ENCODE assay signal across 8 cellular contexts in genomic region chr16:10616744-10617640, GRCh38. TPM values are rescaled to one million over a fixed set of nuclear protein-coding genes. Genes with fewer than 3 reads are reported as not detected.
DNase-seq lines count a peak whose midpoint lies in the region; ATAC-seq and TF ChIP-seq lines count a peak whose summit lies in the region.

No MANE protein-coding gene starts in this region.

- no peaks in the 10 kb centered on the region for H3F3A ChIP-seq in SK-N-SH (replicated peaks; ENCODE audit: insufficient read depth)

- POLR2A ChIA-PET in HCT116 (lab: Charles Lee): no interaction called here
- POLR2A ChIA-PET in SK-N-SH (lab: Yijun Ruan, JAX): interaction anchor here (1.7 kb wide), 1 partner anchor 37 kb away, joined by 5 read pairs; the partner anchor contains the start of gene EMP2

- H3K27ac ChIP-seq in HCT116 (ENCODE audit: low read depth, low read length) (no peak overlapping the region; the same call in 1 of the 2 replicates), SK-N-SH (ENCODE audit: low read depth in 2 of 2, low read length in 1 of 2) (peak overlapping the region in 1 of 2 experiments; percentile 75; a peak in 2 of 4 replicates), right cardiac atrium (ENCODE audit: low read length) (peak overlapping the region; percentile 8), stomach (peak overlapping the region in 3 of 5 donors; percentile 8 to 72 (median 29))

- no peaks in the 10 kb centered on the region for H4K20me1 ChIP-seq in HCT116 (ENCODE audit: insufficient read depth)
- H4K20me1 ChIP-seq in SK-N-SH (ENCODE audit: insufficient read depth): no peaks in the 10 kb centered on the region

- no peaks in the 10 kb centered on the region for H3K9me3 ChIP-seq in HCT116 (ENCODE audit: control insufficient read depth in 1 of 2, insufficient read depth in 1 of 2, low read depth in 1 of 2, low read length in 2 of 2)
- no peaks in the 10 kb centered on the region for H3K9me3 ChIP-seq in SK-N-SH
- no peaks in the 10 kb centered on the region for H3K9me3 ChIP-seq in right cardiac atrium (ENCODE audit: control insufficient read depth, low read length)
- no peaks in the 10 kb centered on the region for H3K9me3 ChIP-seq in stomach

- H3K27me3 ChIP-seq in HCT116 (ENCODE audit: insufficient read depth, low read length) (no peaks in the 10 kb centered on the region), SK-N-SH (ENCODE audit: insufficient read depth) (no peaks in the 10 kb centered on the region), right cardiac atrium (ENCODE audit: control insufficient read depth, insufficient read depth) (no peaks in the 10 kb centered on the region), stomach (peaks cover 0 to 35% (median 0%) of the 10 kb centered on the region in 3 donors)

- no peak overlapping the region for H3K9ac ChIP-seq in HCT116 (ENCODE audit: low read length)
- no peak overlapping the region for H3K9ac ChIP-seq in SK-N-SH

- no TSS peak for BruUV-seq in HCT116 (replicated peaks; lab: Mats Ljungman, UMichigan)

- H3K9me2 ChIP-seq in HCT116 (ENCODE audit: insufficient read depth) (no peaks in the 10 kb centered on the region), SK-N-SH (no peaks in the 10 kb centered on the region)

- H2AFZ ChIP-seq in HCT116 (ENCODE audit: low read depth, low read length, poor library complexity, severe bottlenecking) (no peak overlapping the region), SK-N-SH (ENCODE audit: low read depth) (peak overlapping the region; percentile 65; the same call in 1 of the 2 replicates)

- no peaks in the 10 kb centered on the region for H3K36me3 ChIP-seq in HCT116 (ENCODE audit: control insufficient read depth in 1 of 2, insufficient read depth in 2 of 2, low read length in 2 of 2)
- no peaks in the 10 kb centered on the region for H3K36me3 ChIP-seq in SK-N-SH (replicated peaks in 1 of 2; ENCODE audit: control insufficient read depth in 1 of 2, insufficient read depth in 2 of 2, low read length in 1 of 2)
- no peaks in the 10 kb centered on the region for H3K36me3 ChIP-seq in stomach

- TF ChIP-seq EP300 in SK-N-SH (IDR thresholded peaks at IDR 0.05; ENCODE audit: borderline replicate concordance in 1 of 2, low read depth in 1 of 2, low read length in 1 of 2) (peak in 1 of 2 experiments; percentile 40; a peak in 1 of 4 replicates), stomach (IDR thresholded peaks at IDR 0.05) (no peak)

- no peak for TF ChIP-seq POLR2A in HCT116 (IDR thresholded peaks at IDR 0.05; ENCODE audit: borderline replicate concordance, extremely low read depth, insufficient read depth, insufficient read length)
- no peak for TF ChIP-seq POLR2A in stomach (IDR thresholded peaks at IDR 0.05)

- intact Hi-C loops in HCT116 (cut with micrococcal nuclease) (no loop called here), right cardiac atrium (cut with DNase I) (loop anchor here in 2 of 4 donors (5.0 to 10.0 kb wide), 3 partner anchors 35 to 62 kb away; partner anchors contain the start of gene EMP2 (in 1 of the 2)), stomach (cut with DNase I; ENCODE audit: low total_unique reads) (no loop called here)

- CTCF ChIA-PET in HCT116 (lab: Charles Lee) (no interaction called here), SK-N-SH (lab: Yijun Ruan, JAX) (interaction anchor here (0.9 to 1.8 kb wide), 8 partner anchors 9 to 102 kb away, joined by 3 to 6 read pairs (median 4); partner anchors contain the start of gene EMP2)

- ATAC-seq in HCT116 (peak; percentile 85), right cardiac atrium (peak; percentile 78 to 91), HG02678 (IDR thresholded peaks at IDR 0.05; ENCODE audit: unreplicated experiment) (no peak), HG02885 (IDR thresholded peaks at IDR 0.05; ENCODE audit: poor library complexity, unreplicated experiment) (no peak)

- RAD21 ChIA-PET in HCT116 (lab: Charles Lee; ENCODE audit: low non-redundant PET in 1 of 2, low total read pairs in 2 of 2, uncharacterized antibody in 2 of 2, unreplicated experiment in 2 of 2): no interaction called here

- TF ChIP-seq RAD21 in HCT116 (IDR thresholded peaks at IDR 0.05; ENCODE audit: low read depth): no peak
- peak; percentile 19; the same call in 1 of the 2 replicates for TF ChIP-seq RAD21 in SK-N-SH (IDR thresholded peaks at IDR 0.05; ENCODE audit: low read length)

- H3K4me1 ChIP-seq in HCT116 (ENCODE audit: control insufficient read depth in 1 of 2, insufficient read depth in 2 of 2, low read length in 2 of 2) (peaks cover 11 to 17% of the 10 kb centered on the region in 2 experiments), SK-N-SH (ENCODE audit: control insufficient read depth in 1 of 2, insufficient read depth in 2 of 2, low read depth in 1 of 2, low read length in 1 of 2) (peaks cover 8 to 42% of the 10 kb centered on the region in 2 experiments; a peak in 2 of 4 replicates), right cardiac atrium (ENCODE audit: control insufficient read depth, insufficient read depth, low read length) (peaks cover 5% of the 10 kb centered on the region), stomach (peaks cover 23 to 42% (median 26%) of the 10 kb centered on the region in 4 donors)

- H3K79me2 ChIP-seq in HCT116 (ENCODE audit: insufficient read depth, low read length) (no peaks in the 10 kb centered on the region), SK-N-SH (ENCODE audit: insufficient read depth) (no peaks in the 10 kb centered on the region)

- WGBS in SK-N-SH (ENCODE audit: low lambda C conversion rate): 42% methylated on average over 9 of the region's 15 CpGs
- 33% methylated on average over 15 of the region's 15 CpGs for WGBS in right cardiac atrium
- WGBS in stomach, 5 donors: 27 to 43% (median 35%) methylated on average over 10 to 15 of the region's 15 CpGs

- no peak overlapping the region for H3K4me3 ChIP-seq in HCT116 (replicated peaks in 1 of 2; ENCODE audit: low read depth in 1 of 2, low read length in 2 of 2)
- H3K4me3 ChIP-seq in SK-N-SH (ENCODE audit: low read depth in 2 of 2, low read length in 1 of 2): no peak overlapping the region
- H3K4me3 ChIP-seq in right cardiac atrium (ENCODE audit: low read length): no peak overlapping the region
- no peak overlapping the region for H3K4me3 ChIP-seq in stomach

- H3K4me2 ChIP-seq in HCT116 (ENCODE audit: low read length): peak overlapping the region; percentile 44
- peak overlapping the region; percentile 24; the same call in 1 of the 2 replicates for H3K4me2 ChIP-seq in SK-N-SH

- DNase-seq in HCT116 (ENCODE audit: low read depth, low spot score): peak; percentile 8
- DNase-seq in SK-N-SH: peak; percentile 84
- peak; percentile 82 to 88 (median 88) for DNase-seq in right cardiac atrium
- DNase-seq in stomach: peak; percentile 73
- no peak for DNase-seq in stimulated activated CD4-positive, alpha-beta T cell treated with anti-CD3 and anti-CD28 coated beads, Interleukin-2, amount 100 ng/mL, for 48 hours
- no peak for DNase-seq in GM10266 (ENCODE audit: extremely low spot score)

- TF ChIP-seq CTCF in HCT116 (IDR thresholded peaks at IDR 0.05 in 2 of 3, conservative IDR thresholded peaks at IDR 0.05 in 1 of 3; ENCODE audit: borderline replicate concordance in 1 of 3, insufficient read depth in 1 of 3, low read depth in 2 of 3, low read length in 2 of 3) (no peak), SK-N-SH (IDR thresholded peaks at IDR 0.05) (no peak), stomach (IDR thresholded peaks at IDR 0.05) (no peak), GM10266 (IDR thresholded peaks at IDR 0.05; ENCODE audit: control insufficient read depth, insufficient read depth, low read depth, missing control alignments) (no peak)

TF ChIP-seq in HCT116, 20 proteins besides CTCF, POLR2A, EP300 and RAD21 (continues in another document):
- no peak for TF ChIP-seq CBX3 (IDR thresholded peaks at IDR 0.05; ENCODE audit: low read depth)
- no peak for TF ChIP-seq SIN3A (IDR thresholded peaks at IDR 0.05; ENCODE audit: low read depth)
- no peak for TF ChIP-seq SRF (IDR thresholded peaks at IDR 0.05; ENCODE audit: low read depth)

TF ChIP-seq in SK-N-SH, 30 proteins besides CTCF, POLR2A, EP300 and RAD21:
- 0 out of 2 replicates have a peak, but pooled peaks have one; percentile 12 for TF ChIP-seq MXI1 (IDR thresholded peaks at IDR 0.05; ENCODE audit: low read depth, low read length)
- peak; percentile 89 for TF ChIP-seq GATA2 (CRISPR knock-in tag; IDR thresholded peaks at IDR 0.05)
- TF ChIP-seq CHD2 (IDR thresholded peaks at IDR 0.05; ENCODE audit: low read length, partially characterized antibody): no peak
- peak; percentile 52; the same call in 1 of the 2 replicates for TF ChIP-seq RCOR1 (IDR thresholded peaks at IDR 0.05; ENCODE audit: low read length)

RNA-seq across cellular contexts. Expression of gene EMP2, which starts 36.6 kb away (rescaled TPM):
- total RNA-seq in HCT116 (2021; ENCODE audit: unreplicated experiment) (32.6 TPM), right cardiac atrium (10 to 100 TPM; 66.0 to 85.0 (median 74.3) TPM), stomach (10 to 100 TPM; 24.5 to 57.6 (median 43.3) TPM)
- polyA plus RNA-seq in HCT116 (2012): 22.0 and 26.1 TPM in 2 replicates
- polyA plus RNA-seq in SK-N-SH (2012; rRNA removed) (3.1 and 4.3 TPM in 2 replicates), right cardiac atrium (34.4 TPM), stomach (10 to 100 TPM; 10.7 to 60.9 (median 11.7) TPM)
- 2.5 and 3.7 TPM in 2 replicates for polyA plus RNA-seq in SK-N-SH (2012; cell fraction: cytosol; rRNA removed)
- 1.4 and 2.3 TPM in 2 replicates for polyA plus RNA-seq in SK-N-SH (2012; cell fraction: nucleus; rRNA removed)

Comparison
In these comparisons a context has a peak if more than half of its experiments do, and no peak if none do; other contexts are left out.
1. ATAC-seq: peak in HCT116 (single experiment) and right cardiac atrium (2 of 2); none in HG02678 (single experiment) and HG02885 (single experiment).
2. DNase-seq: peak in HCT116 (single experiment), SK-N-SH (single experiment), right cardiac atrium (3 of 3) and stomach (single experiment); none in stimulated activated CD4-positive, alpha-beta T cell treated with anti-CD3 and anti-CD28 coated beads, Interleukin-2, amount 100 ng/mL, for 48 hours (0 of 2) and GM10266 (single experiment).
3. Of the 11 proteins assayed by ChIP-seq in both SK-N-SH and HCT116: peak only in SK-N-SH: RAD21; only in HCT116: none; in both: none; in neither: 10.